Comparison of ENCODE assay signal across 3 cellular contexts in genomic region chr16:15337974-15338605, GRCh38. TPM values are rescaled to one million over a fixed set of nuclear protein-coding genes. Genes with fewer than 3 reads are reported as not detected.
"Had no signal": no experiment of that assay in that cellular context is flagged by ENCODE, and none has a peak within 500 bp of the region (broad histone marks: within the 10 kb centered on the region; RNA-seq: fewer than 3 reads in every experiment).

No MANE protein-coding gene starts in this region.

RNA-seq across cellular contexts. Expression of gene MPV17L, which starts 57.5 kb away (rescaled TPM):
- total RNA-seq: RPMI7951, SJCRH30, SK-MEL-5 had no signal
